In the genomic region with DNA sequence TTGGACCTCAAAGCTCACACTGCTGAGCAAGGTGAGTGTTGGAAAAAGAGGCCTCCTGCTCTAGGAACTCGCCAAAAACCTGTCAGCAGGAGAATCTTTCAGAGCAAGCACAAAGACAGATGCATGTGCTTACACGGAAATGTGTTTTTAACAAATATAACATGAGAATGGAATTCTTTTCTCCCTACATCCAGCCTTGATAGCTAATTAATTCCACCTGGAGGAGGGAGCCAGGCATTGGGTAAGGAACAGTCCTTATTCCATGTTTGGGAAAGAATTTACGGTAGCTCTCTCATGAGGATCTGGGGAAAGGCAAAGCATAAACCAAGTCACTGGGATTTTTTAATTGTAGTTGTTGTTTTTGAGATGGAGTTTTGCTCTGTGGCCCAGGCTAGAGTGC, we compare ENCODE assay signal across 19 cellular contexts.
DNase-seq lines count a peak whose midpoint lies in the region; ATAC-seq and TF ChIP-seq lines count a peak whose summit lies in the region.
"Had no signal": no experiment of that assay in that cellular context is flagged by ENCODE, and none has a peak within 500 bp of the region (broad histone marks: within the 10 kb centered on the region; RNA-seq: fewer than 3 reads in every experiment).

No MANE protein-coding gene starts in this region.

- H3K27me3 Mint-ChIP-seq in chondrocyte (ENCODE audit: low read depth), result peaks cover 6% of the 10 kb centered on the region

- no peaks in the 10 kb centered on the region for H3K36me3 Mint-ChIP-seq in chondrocyte (ENCODE audit: low read depth)

- H3K9me3 Mint-ChIP-seq in chondrocyte (ENCODE audit: low read depth), result no peaks in the 10 kb centered on the region

- H3K36me3 ChIP-seq in adipocyte (ENCODE audit: control insufficient read depth, insufficient read depth, low read length, severe bottlenecking) (no peaks in the 10 kb centered on the region), gastroesophageal sphincter (no peaks in the 10 kb centered on the region), subcutaneous abdominal adipose tissue (ENCODE audit: control insufficient read depth in 5 of 5, insufficient read depth in 5 of 5, low read length in 5 of 5) (no peaks in the 10 kb centered on the region), mesenchymal stem cell (ENCODE audit: control insufficient read depth in 1 of 2, insufficient read depth in 2 of 2, low read depth in 1 of 2, low read length in 2 of 2) (no peaks in the 10 kb centered on the region)
- H3K36me3 ChIP-seq: BLaER1 had no signal

- no peak overlapping the region for H4K91ac ChIP-seq in mesenchymal stem cell (ENCODE audit: low read length)

- H3K4me1 ChIP-seq in adipocyte (ENCODE audit: control insufficient read depth, insufficient read depth, low read length), result peaks cover 19% of the 10 kb centered on the region
- H3K4me1 ChIP-seq in gastroesophageal sphincter, result peaks cover 0 to 27% (median 0%) of the 10 kb centered on the region in 3 donors
- H3K4me1 ChIP-seq in subcutaneous abdominal adipose tissue (ENCODE audit: control insufficient read depth in 5 of 5, insufficient read depth in 5 of 5, low read length in 5 of 5), result peaks cover 7 to 18% (median 13%) of the 10 kb centered on the region in 5 donors
- H3K4me1 ChIP-seq in mesenchymal stem cell (ENCODE audit: control insufficient read depth, insufficient read depth, low read depth, low read length), result no peaks in the 10 kb centered on the region

- no peak for TF ChIP-seq POLR2A in gastroesophageal sphincter (IDR thresholded peaks at IDR 0.05)

- no peak overlapping the region for H3K14ac ChIP-seq in mesenchymal stem cell (ENCODE audit: low read length in 2 of 2)

- H3K4me3 ChIP-seq in adipocyte (ENCODE audit: low read length) (no peak overlapping the region), gastroesophageal sphincter (no peak overlapping the region), subcutaneous abdominal adipose tissue (ENCODE audit: low read depth in 1 of 5, low read length in 5 of 5) (no peak overlapping the region), mesenchymal stem cell (ENCODE audit: insufficient read depth in 1 of 2, low read depth in 1 of 2, low read length in 2 of 2) (no peak overlapping the region)
- H3K4me3 ChIP-seq: BLaER1 had no signal

- H2BK120ac ChIP-seq in mesenchymal stem cell (ENCODE audit: low read depth, low read length), result no peak overlapping the region

- 40 to 73% methylated on average over 2 to 3 of the region's 3 CpGs for WGBS in gastroesophageal sphincter (ENCODE audit: low coverage in 1 of 2), 2 donors
- 92% methylated on average over 2 of the region's 3 CpGs for WGBS in mesenchymal stem cell

- DNase-seq in EH (ENCODE audit: low read depth) (peak; percentile 23), adipocyte (ENCODE audit: low read depth) (peak; percentile 32), iPS-NIHi7 (ENCODE audit: extremely low spot score) (no peak), chondrocyte (ENCODE audit: low spot score) (no peak), mesenchymal stem cell (no peak)
- DNase-seq in activated CD4-positive, alpha-beta T cell treated with anti-CD3 and anti-CD28 coated beads, Interleukin-2, amount 50 U/mL, for 4 hours, result no peak
- DNase-seq: ACHN, H7, IMR-90, Kasumi-1, NCI-H1417, NCI-H2029, NCI-H2171 treated with DMSO at 0.1 percent for 48 hours, NCI-H774, Right ventricle myocardium superior had no signal

- no peak overlapping the region for H2AFZ ChIP-seq in mesenchymal stem cell (ENCODE audit: low read depth, low read length)

- H3K79me1 ChIP-seq in mesenchymal stem cell (replicated peaks; ENCODE audit: low read length, poor library complexity, severe bottlenecking), result no peaks in the 10 kb centered on the region

- no peak for TF ChIP-seq EP300 in gastroesophageal sphincter (IDR thresholded peaks at IDR 0.05)

- H4K8ac ChIP-seq in mesenchymal stem cell (ENCODE audit: low read length), result no peak overlapping the region

- no peak for ATAC-seq in gastroesophageal sphincter
- ATAC-seq: Panc1 had no signal

- H3K18ac ChIP-seq in mesenchymal stem cell (ENCODE audit: low read depth in 1 of 2, low read length in 2 of 2), result no peak overlapping the region

- H3K9ac ChIP-seq in adipocyte (ENCODE audit: low read length), result no peak overlapping the region
- no peak overlapping the region for H3K9ac ChIP-seq in subcutaneous abdominal adipose tissue (ENCODE audit: low read length in 5 of 5)
- H3K9ac ChIP-seq in mesenchymal stem cell (ENCODE audit: low read length), result no peak overlapping the region
- H3K9ac ChIP-seq: BLaER1 had no signal

- no peak overlapping the region for H2BK15ac ChIP-seq in mesenchymal stem cell (ENCODE audit: low read depth, poor library complexity, severe bottlenecking)

- H3K4me1 Mint-ChIP-seq in chondrocyte (ENCODE audit: low read depth), result no peaks in the 10 kb centered on the region

- TF ChIP-seq CTCF in gastroesophageal sphincter (IDR thresholded peaks at IDR 0.05) (no peak), chondrocyte (IDR thresholded peaks at IDR 0.05) (no peak)

- H3K4ac ChIP-seq in mesenchymal stem cell (ENCODE audit: low read depth in 1 of 2, low read length in 2 of 2), result no peak overlapping the region

- no peak overlapping the region for H3K23ac ChIP-seq in mesenchymal stem cell (ENCODE audit: low read length in 2 of 2)

- H3K4me3 Mint-ChIP-seq in chondrocyte (ENCODE audit: unreplicated experiment), result no peak overlapping the region

- no peak overlapping the region for H3K4me2 ChIP-seq in mesenchymal stem cell (ENCODE audit: low read length, poor library complexity, severe bottlenecking)
- H3K4me2 ChIP-seq: BLaER1 had no signal

- peak overlapping the region in 3 of 4 donors; percentile 35 to 75 (median 68) for H3K27ac ChIP-seq in gastroesophageal sphincter
- peak overlapping the region; percentile 33 for H3K27ac ChIP-seq in subcutaneous abdominal adipose tissue (ENCODE audit: low read depth, low read length)
- no peak overlapping the region for H3K27ac ChIP-seq in mesenchymal stem cell (ENCODE audit: low read length, poor library complexity, severe bottlenecking)
- H3K27ac ChIP-seq: BLaER1 had no signal

- H3K9me3 ChIP-seq in adipocyte (ENCODE audit: control insufficient read depth, low read length) (no peaks in the 10 kb centered on the region), gastroesophageal sphincter (no peaks in the 10 kb centered on the region), subcutaneous abdominal adipose tissue (ENCODE audit: control insufficient read depth in 5 of 5, low read length in 5 of 5) (no peaks in the 10 kb centered on the region), mesenchymal stem cell (ENCODE audit: control insufficient read depth, low read length) (no peaks in the 10 kb centered on the region)
- H3K9me3 ChIP-seq: BLaER1 had no signal

- H2BK12ac ChIP-seq in mesenchymal stem cell (ENCODE audit: low read length in 2 of 2), result no peak overlapping the region

- H2AK5ac ChIP-seq in mesenchymal stem cell (ENCODE audit: low read length, severe bottlenecking), result no peak overlapping the region

- no peak overlapping the region for H3K27ac Mint-ChIP-seq in chondrocyte (ENCODE audit: unreplicated experiment)

- no peak overlapping the region for H2BK5ac ChIP-seq in mesenchymal stem cell (ENCODE audit: low read depth, low read length, poor library complexity, severe bottlenecking)

- H3K27me3 ChIP-seq in adipocyte (replicated peaks; ENCODE audit: control insufficient read depth, insufficient read depth, low read length) (no peaks in the 10 kb centered on the region), gastroesophageal sphincter (no peaks in the 10 kb centered on the region), subcutaneous abdominal adipose tissue (ENCODE audit: control insufficient read depth in 5 of 5, insufficient read depth in 4 of 5, low read length in 5 of 5) (no peaks in the 10 kb centered on the region), mesenchymal stem cell (ENCODE audit: control insufficient read depth in 1 of 2, insufficient read depth in 1 of 2, low read length in 2 of 2) (peaks cover 0 to 12% of the 10 kb centered on the region in 2 experiments)
- H3K27me3 ChIP-seq: BLaER1 had no signal

Comparison
In these comparisons a context has a peak if more than half of its experiments do, and no peak if none do; other contexts are left out.
1. DNase-seq: peak in EH (single experiment) and adipocyte (single experiment); none in iPS-NIHi7 (single experiment), activated CD4-positive, alpha-beta T cell treated with anti-CD3 and anti-CD28 coated beads, Interleukin-2, amount 50 U/mL, for 4 hours (0 of 2), chondrocyte (single experiment) and mesenchymal stem cell (single experiment).